11 cellular contexts compared by ENCODE assay signal in the genomic region with DNA sequence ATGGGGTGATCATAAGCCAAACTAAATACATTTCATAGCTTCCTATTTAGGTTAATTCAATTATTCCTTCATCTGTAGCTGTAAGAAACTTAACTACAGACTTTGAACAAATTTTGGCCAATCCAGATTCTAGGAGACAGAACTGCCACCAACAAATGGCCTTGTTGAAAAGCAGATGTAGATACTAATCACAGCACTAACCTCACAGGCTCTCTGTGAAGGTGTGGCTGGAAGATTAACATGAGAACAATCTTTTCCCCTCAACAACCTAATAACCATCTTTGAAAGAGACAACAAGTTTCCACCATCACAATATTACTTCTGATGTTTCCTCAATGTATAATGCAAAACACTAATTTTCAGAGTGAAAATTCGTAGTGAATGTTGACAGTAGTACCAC.
DNase-seq lines count a peak whose midpoint lies in the region; ATAC-seq and TF ChIP-seq lines count a peak whose summit lies in the region.
"Had no signal": no experiment of that assay in that cellular context is flagged by ENCODE, and none has a peak within 500 bp of the region (broad histone marks: within the 10 kb centered on the region; RNA-seq: fewer than 3 reads in every experiment).

No MANE protein-coding gene starts in this region.

- H3K79me2 ChIP-seq in DOHH2 (ENCODE audit: control insufficient read depth, low read length), result no peaks in the 10 kb centered on the region; the same call in 1 of the 2 replicates

- no peak overlapping the region for H3K9ac ChIP-seq in rectal smooth muscle tissue (ENCODE audit: low read length)

- no peaks in the 10 kb centered on the region for H4K20me1 ChIP-seq in DOHH2 (ENCODE audit: control insufficient read depth, insufficient read depth, low read depth, low read length)

- H3K27ac ChIP-seq in DOHH2 (ENCODE audit: low read depth, low read length) (no peak overlapping the region), rectal smooth muscle tissue (ENCODE audit: low read depth, low read length) (no peak overlapping the region)

- H3K9me3 Mint-ChIP-seq in effector memory CD8-positive, alpha-beta T cell, result no peaks in the 10 kb centered on the region
- H3K9me3 Mint-ChIP-seq: activated naive CD4-positive, alpha-beta T cell treated with anti-CD3 and anti-CD28 coated beads, Interleukin-2, amount 10 ng/mL, durations not matched to agents 7 days and 5 days had no signal

- H3K4me3 Mint-ChIP-seq in effector memory CD8-positive, alpha-beta T cell, result peak overlapping the region; percentile 92 to 95

- H3K4me1 Mint-ChIP-seq in effector memory CD8-positive, alpha-beta T cell (ENCODE audit: low read depth in 2 of 2), result peaks cover 39 to 59% of the 10 kb centered on the region in 2 donors

- H3K4me1 ChIP-seq in DOHH2 (ENCODE audit: control insufficient read depth, low read length) (peaks cover 41% of the 10 kb centered on the region), rectal smooth muscle tissue (ENCODE audit: control insufficient read depth, insufficient read depth, low read length) (peaks cover 24% of the 10 kb centered on the region)

- TF ChIP-seq CTCF in DOHH2 (IDR thresholded peaks at IDR 0.05; ENCODE audit: low read depth, low read length, poor library complexity, severe bottlenecking), result no peak

- no peaks in the 10 kb centered on the region for H3K27me3 ChIP-seq in DOHH2 (ENCODE audit: control insufficient read depth, low read length)
- no peaks in the 10 kb centered on the region for H3K27me3 ChIP-seq in rectal smooth muscle tissue (ENCODE audit: control insufficient read depth, insufficient read depth, low read length)

- no peaks in the 10 kb centered on the region for H3K27me3 Mint-ChIP-seq in effector memory CD8-positive, alpha-beta T cell
- H3K27me3 Mint-ChIP-seq: activated naive CD4-positive, alpha-beta T cell treated with anti-CD3 and anti-CD28 coated beads, Interleukin-2, amount 10 ng/mL, durations not matched to agents 7 days and 5 days had no signal

- H3F3A ChIP-seq in DOHH2 (ENCODE audit: control insufficient read depth, insufficient read depth), result peaks cover 12% of the 10 kb centered on the region

- peak overlapping the region; percentile 89; the same call in 1 of the 2 replicates for H3K4me2 ChIP-seq in DOHH2 (ENCODE audit: low read length)

- peak overlapping the region; percentile 90 to 99 for H3K27ac Mint-ChIP-seq in effector memory CD8-positive, alpha-beta T cell
- H3K27ac Mint-ChIP-seq: activated naive CD4-positive, alpha-beta T cell treated with anti-CD3 and anti-CD28 coated beads, Interleukin-2, amount 10 ng/mL, durations not matched to agents 7 days and 5 days had no signal

- peaks cover 17% of the 10 kb centered on the region for H3K36me3 Mint-ChIP-seq in effector memory CD8-positive, alpha-beta T cell (ENCODE audit: insufficient read depth)

- H3K36me3 ChIP-seq in DOHH2 (ENCODE audit: control insufficient read depth, low read length) (no peaks in the 10 kb centered on the region), rectal smooth muscle tissue (ENCODE audit: control insufficient read depth, insufficient read depth, low read length) (no peaks in the 10 kb centered on the region)

- H3K9me2 ChIP-seq in DOHH2 (replicated peaks; ENCODE audit: control insufficient read depth, low read length), result no peaks in the 10 kb centered on the region

- DNase-seq in OCI-M1 (lab: John Stamatoyannopoulos, UW) (peak; percentile 46), dermis blood vessel endothelial cell (no peak), retina (no peak), superior temporal gyrus (ENCODE audit: extremely low spot score) (no peak)
- no peak for DNase-seq in effector memory CD8-positive, alpha-beta T cell
- DNase-seq: activated naive CD4-positive, alpha-beta T cell treated with anti-CD3 and anti-CD28 coated beads, Interleukin-2, amount 10 ng/mL, durations not matched to agents 7 days and 5 days; DMS53; kidney had no signal

- H3K4me3 ChIP-seq in DOHH2 (ENCODE audit: low read length) (no peak overlapping the region), rectal smooth muscle tissue (ENCODE audit: low read length) (peak overlapping the region; percentile 27)

- ATAC-seq in effector memory CD8-positive, alpha-beta T cell (replicated peaks), result no peak
- ATAC-seq in GM19455 (IDR thresholded peaks at IDR 0.05; ENCODE audit: unreplicated experiment), result no peak

- H3K9me3 ChIP-seq in DOHH2 (ENCODE audit: control insufficient read depth, insufficient read depth, low read length), result no peaks in the 10 kb centered on the region
